In the genomic region with DNA sequence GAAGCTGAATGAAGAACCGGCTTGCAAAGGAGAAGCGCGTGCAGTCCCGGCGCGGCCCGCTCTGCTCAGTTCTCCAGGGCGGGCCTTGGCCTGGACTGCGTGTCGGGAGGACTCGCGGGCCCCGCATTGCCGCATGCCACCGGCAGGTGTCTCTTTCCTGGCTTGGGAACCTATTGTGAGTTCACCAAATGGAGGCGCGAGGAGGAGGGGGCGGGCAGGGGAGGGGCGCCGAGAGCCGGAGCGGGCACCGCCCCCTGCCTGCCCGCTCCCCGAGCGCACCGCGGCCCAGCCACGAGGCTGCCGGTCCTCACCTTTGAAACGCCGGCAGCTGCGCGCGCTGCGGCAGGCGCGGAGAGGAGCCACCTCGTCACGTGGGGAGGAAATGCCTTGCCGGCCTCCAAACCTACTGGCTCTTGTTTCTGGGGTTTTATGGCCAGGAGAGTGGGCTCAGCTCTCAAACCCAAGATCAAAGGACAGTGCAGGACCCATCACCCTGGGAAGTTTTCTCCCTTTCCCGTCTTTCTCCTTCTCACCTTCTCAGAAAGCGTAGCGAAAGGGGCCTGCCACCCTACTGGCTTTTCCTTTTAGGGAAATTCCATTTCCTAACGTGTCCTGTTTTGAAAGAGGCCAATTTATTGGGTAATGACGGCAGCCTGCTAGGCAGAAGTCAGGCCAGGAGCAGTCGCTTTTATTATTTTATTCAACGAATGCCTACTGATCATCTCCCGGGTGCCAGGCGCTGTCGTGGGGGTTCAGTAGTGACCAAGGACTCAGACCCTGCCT, we compare ENCODE assay signal across 1 cellular context.
TF ChIP-seq lines count a peak whose summit lies in the region.

No MANE protein-coding gene starts in this region.

TF ChIP-seq in WTC11, 78 proteins besides CTCF, POLR2A, EP300 and RAD21 (continued from another document and continues in another):
- TF ChIP-seq TCF7 (CRISPR knock-in tag; IDR thresholded peaks at IDR 0.05; ENCODE audit: low read depth) (0 out of 2 replicates have a peak, but pooled peaks have one; percentile 34), NFATC4 (CRISPR knock-in tag; IDR thresholded peaks at IDR 0.05) (no peak), GTF2I (CRISPR knock-in tag; conservative IDR thresholded peaks at IDR 0.05) (no peak), ZNF425 (CRISPR knock-in tag; conservative IDR thresholded peaks at IDR 0.05) (no peak), PRRX2 (CRISPR knock-in tag; IDR thresholded peaks at IDR 0.05) (no peak), TP53 (CRISPR knock-in tag; IDR thresholded peaks at IDR 0.05) (peak; percentile 86), ETV6 (CRISPR knock-in tag; IDR thresholded peaks at IDR 0.05) (peak; percentile 77; the same call in 1 of the 2 replicates), IRF2 (CRISPR knock-in tag; IDR thresholded peaks at IDR 0.05; ENCODE audit: borderline replicate concordance, low read depth) (no peak), CDX4 (CRISPR knock-in tag; IDR thresholded peaks at IDR 0.05; ENCODE audit: borderline replicate concordance) (no peak), AFF4 (CRISPR knock-in tag; IDR thresholded peaks at IDR 0.05; ENCODE audit: borderline replicate concordance) (no peak), SMAD4 (CRISPR knock-in tag; IDR thresholded peaks at IDR 0.05) (no peak), ZNF416 (CRISPR knock-in tag; IDR thresholded peaks at IDR 0.05) (no peak), ZNF263 (CRISPR knock-in tag; IDR thresholded peaks at IDR 0.05; ENCODE audit: low read depth) (no peak), ESRRA (CRISPR knock-in tag; IDR thresholded peaks at IDR 0.05; ENCODE audit: borderline replicate concordance) (peak; percentile 84; the same call in 1 of the 2 replicates), ELF4 (CRISPR knock-in tag; IDR thresholded peaks at IDR 0.05; ENCODE audit: low read depth) (no peak; the same call in 1 of the 2 replicates), ZNF423 (CRISPR knock-in tag; IDR thresholded peaks at IDR 0.05) (no peak), MXD4 (CRISPR knock-in tag; IDR thresholded peaks at IDR 0.05; ENCODE audit: borderline replicate concordance) (no peak), FOXJ3 (CRISPR knock-in tag; IDR thresholded peaks at IDR 0.05; ENCODE audit: borderline replicate concordance) (no peak), CREB1 (CRISPR knock-in tag; IDR thresholded peaks at IDR 0.05) (0 out of 2 replicates have a peak, but pooled peaks have one; percentile 73), ZNF532 (CRISPR knock-in tag; IDR thresholded peaks at IDR 0.05; ENCODE audit: borderline replicate concordance) (no peak), EMX1 (CRISPR knock-in tag; IDR thresholded peaks at IDR 0.05) (no peak), SMAD3 (CRISPR knock-in tag; IDR thresholded peaks at IDR 0.05; ENCODE audit: borderline replicate concordance) (peak; percentile 74; the same call in 1 of the 2 replicates), SP1 (CRISPR knock-in tag; conservative IDR thresholded peaks at IDR 0.05) (peak; percentile 80), ZNF281 (CRISPR knock-in tag; IDR thresholded peaks at IDR 0.05) (0 out of 2 replicates have a peak, but pooled peaks have one; percentile 57)
- TF ChIP-seq, protein P1, sequence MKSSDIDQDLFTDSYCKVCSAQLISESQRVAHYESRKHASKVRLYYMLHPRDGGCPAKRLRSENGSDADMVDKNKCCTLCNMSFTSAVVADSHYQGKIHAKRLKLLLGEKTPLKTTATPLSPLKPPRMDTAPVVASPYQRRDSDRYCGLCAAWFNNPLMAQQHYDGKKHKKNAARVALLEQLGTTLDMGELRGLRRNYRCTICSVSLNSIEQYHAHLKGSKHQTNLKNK (CRISPR knock-in tag; IDR thresholded peaks at IDR 0.05), result no peak
- TF ChIP-seq, protein P2, sequence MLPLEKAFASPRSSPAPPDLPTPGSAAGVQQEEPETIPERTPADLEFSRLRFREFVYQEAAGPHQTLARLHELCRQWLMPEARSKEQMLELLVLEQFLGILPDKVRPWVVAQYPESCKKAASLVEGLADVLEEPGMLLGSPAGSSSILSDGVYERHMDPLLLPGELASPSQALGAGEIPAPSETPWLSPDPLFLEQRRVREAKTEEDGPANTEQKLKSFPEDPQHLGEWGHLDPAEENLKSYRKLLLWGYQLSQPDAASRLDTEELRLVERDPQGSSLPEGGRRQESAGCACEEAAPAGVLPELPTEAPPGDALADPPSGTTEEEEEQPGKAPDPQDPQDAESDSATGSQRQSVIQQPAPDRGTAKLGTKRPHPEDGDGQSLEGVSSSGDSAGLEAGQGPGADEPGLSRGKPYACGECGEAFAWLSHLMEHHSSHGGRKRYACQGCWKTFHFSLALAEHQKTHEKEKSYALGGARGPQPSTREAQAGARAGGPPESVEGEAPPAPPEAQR (CRISPR knock-in tag; IDR thresholded peaks at IDR 0.05), result no peak
- TF ChIP-seq, protein P3, sequence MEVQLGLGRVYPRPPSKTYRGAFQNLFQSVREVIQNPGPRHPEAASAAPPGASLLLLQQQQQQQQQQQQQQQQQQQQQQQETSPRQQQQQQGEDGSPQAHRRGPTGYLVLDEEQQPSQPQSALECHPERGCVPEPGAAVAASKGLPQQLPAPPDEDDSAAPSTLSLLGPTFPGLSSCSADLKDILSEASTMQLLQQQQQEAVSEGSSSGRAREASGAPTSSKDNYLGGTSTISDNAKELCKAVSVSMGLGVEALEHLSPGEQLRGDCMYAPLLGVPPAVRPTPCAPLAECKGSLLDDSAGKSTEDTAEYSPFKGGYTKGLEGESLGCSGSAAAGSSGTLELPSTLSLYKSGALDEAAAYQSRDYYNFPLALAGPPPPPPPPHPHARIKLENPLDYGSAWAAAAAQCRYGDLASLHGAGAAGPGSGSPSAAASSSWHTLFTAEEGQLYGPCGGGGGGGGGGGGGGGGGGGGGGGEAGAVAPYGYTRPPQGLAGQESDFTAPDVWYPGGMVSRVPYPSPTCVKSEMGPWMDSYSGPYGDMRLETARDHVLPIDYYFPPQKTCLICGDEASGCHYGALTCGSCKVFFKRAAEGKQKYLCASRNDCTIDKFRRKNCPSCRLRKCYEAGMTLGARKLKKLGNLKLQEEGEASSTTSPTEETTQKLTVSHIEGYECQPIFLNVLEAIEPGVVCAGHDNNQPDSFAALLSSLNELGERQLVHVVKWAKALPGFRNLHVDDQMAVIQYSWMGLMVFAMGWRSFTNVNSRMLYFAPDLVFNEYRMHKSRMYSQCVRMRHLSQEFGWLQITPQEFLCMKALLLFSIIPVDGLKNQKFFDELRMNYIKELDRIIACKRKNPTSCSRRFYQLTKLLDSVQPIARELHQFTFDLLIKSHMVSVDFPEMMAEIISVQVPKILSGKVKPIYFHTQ (CRISPR knock-in tag; IDR thresholded peaks at IDR 0.05), result no peak
- TF ChIP-seq, protein P4, sequence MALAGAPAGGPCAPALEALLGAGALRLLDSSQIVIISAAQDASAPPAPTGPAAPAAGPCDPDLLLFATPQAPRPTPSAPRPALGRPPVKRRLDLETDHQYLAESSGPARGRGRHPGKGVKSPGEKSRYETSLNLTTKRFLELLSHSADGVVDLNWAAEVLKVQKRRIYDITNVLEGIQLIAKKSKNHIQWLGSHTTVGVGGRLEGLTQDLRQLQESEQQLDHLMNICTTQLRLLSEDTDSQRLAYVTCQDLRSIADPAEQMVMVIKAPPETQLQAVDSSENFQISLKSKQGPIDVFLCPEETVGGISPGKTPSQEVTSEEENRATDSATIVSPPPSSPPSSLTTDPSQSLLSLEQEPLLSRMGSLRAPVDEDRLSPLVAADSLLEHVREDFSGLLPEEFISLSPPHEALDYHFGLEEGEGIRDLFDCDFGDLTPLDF (CRISPR knock-in tag; IDR thresholded peaks at IDR 0.05), result peak; percentile 94
- TF ChIP-seq, protein P5, sequence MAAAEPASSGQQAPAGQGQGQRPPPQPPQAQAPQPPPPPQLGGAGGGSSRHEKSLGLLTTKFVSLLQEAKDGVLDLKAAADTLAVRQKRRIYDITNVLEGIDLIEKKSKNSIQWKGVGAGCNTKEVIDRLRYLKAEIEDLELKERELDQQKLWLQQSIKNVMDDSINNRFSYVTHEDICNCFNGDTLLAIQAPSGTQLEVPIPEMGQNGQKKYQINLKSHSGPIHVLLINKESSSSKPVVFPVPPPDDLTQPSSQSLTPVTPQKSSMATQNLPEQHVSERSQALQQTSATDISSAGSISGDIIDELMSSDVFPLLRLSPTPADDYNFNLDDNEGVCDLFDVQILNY (CRISPR knock-in tag; IDR thresholded peaks at IDR 0.05), result peak; percentile 65
